ENCODE assay signal across 8 cellular contexts in the genomic region with DNA sequence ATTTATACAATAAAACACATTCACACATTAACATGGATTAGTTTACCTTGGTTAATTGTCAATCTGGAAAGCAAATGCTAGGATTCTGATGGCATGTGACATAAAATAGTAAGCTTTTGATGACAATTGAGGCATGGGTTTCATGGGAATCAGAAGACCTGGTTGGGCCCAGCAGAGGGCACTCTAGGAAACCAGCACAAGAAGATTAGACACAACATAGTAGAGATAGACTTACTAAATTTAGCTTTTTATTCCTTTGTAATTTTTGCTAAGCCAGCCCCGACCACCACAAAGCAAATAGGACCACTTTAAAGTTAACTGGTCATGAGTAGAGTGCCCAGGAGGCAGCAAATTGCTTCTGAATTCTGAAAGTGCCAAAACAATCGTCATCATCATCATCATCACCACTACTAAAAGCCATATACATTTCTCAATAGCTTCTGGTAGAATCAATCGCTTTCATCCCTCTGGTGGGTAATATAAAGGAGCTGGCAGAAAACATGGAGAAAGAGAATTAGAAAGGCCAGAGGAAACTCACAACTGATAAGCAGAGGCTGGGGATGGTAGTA.
DNase-seq lines count a peak whose midpoint lies in the region; ATAC-seq, FAIRE-seq and TF ChIP-seq lines count a peak whose summit lies in the region.

No MANE protein-coding gene starts in this region.

- no peaks in the 10 kb centered on the region for H3K9me3 ChIP-seq in PC-9 (ENCODE audit: insufficient read depth, low read depth)

- H2AFZ ChIP-seq in PC-9: no peak overlapping the region

- H3K27ac ChIP-seq in PC-9: peak overlapping the region; percentile 62

- H3K36me3 ChIP-seq in PC-9 (ENCODE audit: low read depth): no peaks in the 10 kb centered on the region
- H3K36me3 ChIP-seq in bronchial epithelial cell (ENCODE audit: control insufficient read depth, insufficient read depth, low read length): no peaks in the 10 kb centered on the region

- peaks cover 23% of the 10 kb centered on the region for H3K4me1 ChIP-seq in PC-9 (replicated peaks; ENCODE audit: insufficient read depth)

- H3K4me2 ChIP-seq in PC-9: peak overlapping the region; percentile 64

- CTCF ChIA-PET in PC-9 (lab: Charles Lee): interaction anchor here (0.6 to 1.7 kb wide), 4 partner anchors 12 to 353 kb away, joined by 3 to 14 read pairs (median 6); no protein-coding TSS in a partner anchor

- TF ChIP-seq CTCF in GM12873 (IDR thresholded peaks at IDR 0.05; ENCODE audit: insufficient read depth, low read depth, low read length, missing control alignments) (peak; percentile 54), PC-9 (conservative IDR thresholded peaks at IDR 0.05) (peak; percentile 52), bronchial epithelial cell (IDR thresholded peaks at IDR 0.05; ENCODE audit: insufficient read depth, low read length, severe bottlenecking) (peak; percentile 40)

- H3K27me3 ChIP-seq in PC-9 (ENCODE audit: insufficient read depth, low read depth): no peaks in the 10 kb centered on the region
- H3K27me3 ChIP-seq in bronchial epithelial cell (ENCODE audit: control insufficient read depth, insufficient read depth, low read length): no peaks in the 10 kb centered on the region

- no peak for FAIRE-seq in bronchial epithelial cell (lab: Jason Lieb, UNC)

- BruUV-seq in PC-9 (replicated peaks; lab: Mats Ljungman, UMichigan): no TSS peak

- intact Hi-C loops in PC-9 (cut with micrococcal nuclease; ENCODE audit: unreplicated experiment): loop anchor here (2.0 kb wide), 3 partner anchors 57 to 165 kb away; no protein-coding TSS in a partner anchor

- no peak for ATAC-seq in GM21619 (IDR thresholded peaks at IDR 0.05; ENCODE audit: unreplicated experiment)
- no peak for ATAC-seq in GM21717 (IDR thresholded peaks at IDR 0.05; ENCODE audit: unreplicated experiment)

- no peaks in the 10 kb centered on the region for H3K9me2 ChIP-seq in PC-9 (ENCODE audit: insufficient read depth)

- no peak overlapping the region for H3K4me3 ChIP-seq in PC-9
- H3K4me3 ChIP-seq in bronchial epithelial cell (ENCODE audit: low read depth, low read length): no peak overlapping the region

- H4K20me1 ChIP-seq in PC-9 (ENCODE audit: insufficient read depth): no peaks in the 10 kb centered on the region

- no peak for DNase-seq in PC-9
- DNase-seq in bronchial epithelial cell (ENCODE audit: low read depth): peak; percentile 41
- DNase-seq in medulla oblongata (ENCODE audit: extremely low spot score): peak; percentile 59
- DNase-seq in NCI-H2227 treated with DMSO at 0.1 percent for 48 hours (lab: John Stamatoyannopoulos, UW): no peak
- no peak for DNase-seq in effector CD8-positive, alpha-beta T cell (lab: John Stamatoyannopoulos, UW)

- POLR2A ChIA-PET in PC-9 (lab: Charles Lee; ENCODE audit: unreplicated experiment): interaction anchor here (0.6 kb wide), 1 partner anchor 13 kb away, joined by 3 read pairs; no protein-coding TSS in a partner anchor

- no peaks in the 10 kb centered on the region for H3K79me2 ChIP-seq in PC-9 (ENCODE audit: low read depth)

- H3F3A ChIP-seq in PC-9 (ENCODE audit: insufficient read depth, low read depth): peaks cover 23% of the 10 kb centered on the region

Comparison
In these comparisons a context has a peak if more than half of its experiments do, and no peak if none do; other contexts are left out.
1. DNase-seq: peak in bronchial epithelial cell (single experiment) and medulla oblongata (single experiment); none in PC-9 (0 of 2), NCI-H2227 treated with DMSO at 0.1 percent for 48 hours (single experiment) and effector CD8-positive, alpha-beta T cell (single experiment).
2. Peak in every context shown above with its lines, with median percentiles within 50 percentile points of each other: CTCF ChIP-seq.